Comparison of ENCODE assay signal across 1 cellular context in the genomic region with DNA sequence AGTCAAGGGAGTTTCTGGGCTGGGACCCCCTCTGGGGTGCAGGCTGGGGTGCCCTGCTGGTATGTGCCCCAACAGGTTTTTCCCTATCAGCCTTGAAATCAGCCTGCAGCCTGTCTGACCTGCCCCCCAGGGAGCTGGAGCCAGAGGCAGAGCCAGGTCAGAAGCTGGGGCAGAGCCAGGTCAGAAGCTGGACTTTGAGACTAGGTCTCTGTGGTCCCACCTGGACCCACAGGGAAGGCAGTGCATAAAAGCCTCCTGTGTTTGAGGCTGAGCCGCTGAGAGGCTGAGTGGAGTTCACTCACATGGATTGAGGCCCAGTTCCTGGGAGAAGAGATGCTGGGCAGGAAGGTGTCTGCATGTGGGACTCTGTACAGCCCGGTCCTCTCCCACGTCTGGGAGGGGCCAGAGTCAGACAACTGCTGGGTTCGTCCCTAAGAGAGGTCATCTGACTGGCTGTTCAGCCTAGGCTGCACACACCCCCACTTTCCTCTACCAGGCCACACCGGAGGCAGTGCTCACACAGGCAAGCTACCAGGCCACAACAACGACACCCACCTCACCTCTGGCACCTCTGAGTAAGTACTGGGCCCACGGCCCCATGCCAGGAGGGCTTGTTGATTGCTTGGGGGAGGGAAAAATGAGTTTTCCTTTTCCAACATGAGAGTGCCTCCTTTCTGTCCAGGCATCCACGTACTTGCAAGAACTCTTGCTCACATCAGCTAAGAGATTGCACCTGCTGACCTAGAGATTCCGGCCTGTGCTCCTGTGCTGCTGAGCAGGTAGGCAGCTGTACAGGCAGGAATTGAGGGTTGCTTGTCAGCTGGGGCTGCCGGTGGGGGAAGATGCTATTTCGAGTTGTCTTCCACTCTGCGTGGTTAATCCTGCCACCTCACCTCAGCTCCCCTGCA.
A peak's percentile ranks its signal among the peaks of the same experiment; 100 is the strongest.
TF ChIP-seq lines count a peak whose summit lies in the region.

A gene with protein sequence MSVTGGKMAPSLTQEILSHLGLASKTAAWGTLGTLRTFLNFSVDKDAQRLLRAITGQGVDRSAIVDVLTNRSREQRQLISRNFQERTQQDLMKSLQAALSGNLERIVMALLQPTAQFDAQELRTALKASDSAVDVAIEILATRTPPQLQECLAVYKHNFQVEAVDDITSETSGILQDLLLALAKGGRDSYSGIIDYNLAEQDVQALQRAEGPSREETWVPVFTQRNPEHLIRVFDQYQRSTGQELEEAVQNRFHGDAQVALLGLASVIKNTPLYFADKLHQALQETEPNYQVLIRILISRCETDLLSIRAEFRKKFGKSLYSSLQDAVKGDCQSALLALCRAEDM (plus strand): TSS at position 488 of the 908 bp plus-strand sequence. CDS start 814 bp downstream, outside the sequence.

TF ChIP-seq in HepG2, 621 proteins besides CTCF, POLR2A, EP300 and RAD21 (continued from another document and continues in another):
- TF ChIP-seq, protein P1, sequence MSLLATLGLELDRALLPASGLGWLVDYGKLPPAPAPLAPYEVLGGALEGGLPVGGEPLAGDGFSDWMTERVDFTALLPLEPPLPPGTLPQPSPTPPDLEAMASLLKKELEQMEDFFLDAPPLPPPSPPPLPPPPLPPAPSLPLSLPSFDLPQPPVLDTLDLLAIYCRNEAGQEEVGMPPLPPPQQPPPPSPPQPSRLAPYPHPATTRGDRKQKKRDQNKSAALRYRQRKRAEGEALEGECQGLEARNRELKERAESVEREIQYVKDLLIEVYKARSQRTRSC (CRISPR knock-in tag; IDR thresholded peaks at IDR 0.05; ENCODE audit: low read depth): no peak
- no peak for TF ChIP-seq FOXM1 (CRISPR knock-in tag; IDR thresholded peaks at IDR 0.05)
- TF ChIP-seq, protein P2, sequence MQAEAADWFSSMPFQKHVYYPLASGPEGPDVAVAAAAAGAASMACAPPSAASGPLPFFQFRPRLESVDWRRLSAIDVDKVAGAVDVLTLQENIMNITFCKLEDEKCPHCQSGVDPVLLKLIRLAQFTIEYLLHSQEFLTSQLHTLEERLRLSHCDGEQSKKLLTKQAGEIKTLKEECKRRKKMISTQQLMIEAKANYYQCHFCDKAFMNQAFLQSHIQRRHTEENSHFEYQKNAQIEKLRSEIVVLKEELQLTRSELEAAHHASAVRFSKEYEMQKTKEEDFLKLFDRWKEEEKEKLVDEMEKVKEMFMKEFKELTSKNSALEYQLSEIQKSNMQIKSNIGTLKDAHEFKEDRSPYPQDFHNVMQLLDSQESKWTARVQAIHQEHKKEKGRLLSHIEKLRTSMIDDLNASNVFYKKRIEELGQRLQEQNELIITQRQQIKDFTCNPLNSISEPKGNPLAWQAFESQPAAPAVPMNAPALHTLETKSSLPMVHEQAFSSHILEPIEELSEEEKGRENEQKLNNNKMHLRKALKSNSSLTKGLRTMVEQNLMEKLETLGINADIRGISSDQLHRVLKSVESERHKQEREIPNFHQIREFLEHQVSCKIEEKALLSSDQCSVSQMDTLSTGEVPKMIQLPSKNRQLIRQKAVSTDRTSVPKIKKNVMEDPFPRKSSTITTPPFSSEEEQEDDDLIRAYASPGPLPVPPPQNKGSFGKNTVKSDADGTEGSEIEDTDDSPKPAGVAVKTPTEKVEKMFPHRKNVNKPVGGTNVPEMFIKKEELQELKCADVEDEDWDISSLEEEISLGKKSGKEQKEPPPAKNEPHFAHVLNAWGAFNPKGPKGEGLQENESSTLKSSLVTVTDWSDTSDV (CRISPR knock-in tag; IDR thresholded peaks at IDR 0.05): no peak
- peak; percentile 62; the same call in 1 of the 2 replicates for TF ChIP-seq ZBTB7B (CRISPR knock-in tag; IDR thresholded peaks at IDR 0.05)
- no peak for TF ChIP-seq HNRNPK (IDR thresholded peaks at IDR 0.05; ENCODE audit: low read depth, low read length, poor library complexity, severe bottlenecking)
- TF ChIP-seq, protein P3, sequence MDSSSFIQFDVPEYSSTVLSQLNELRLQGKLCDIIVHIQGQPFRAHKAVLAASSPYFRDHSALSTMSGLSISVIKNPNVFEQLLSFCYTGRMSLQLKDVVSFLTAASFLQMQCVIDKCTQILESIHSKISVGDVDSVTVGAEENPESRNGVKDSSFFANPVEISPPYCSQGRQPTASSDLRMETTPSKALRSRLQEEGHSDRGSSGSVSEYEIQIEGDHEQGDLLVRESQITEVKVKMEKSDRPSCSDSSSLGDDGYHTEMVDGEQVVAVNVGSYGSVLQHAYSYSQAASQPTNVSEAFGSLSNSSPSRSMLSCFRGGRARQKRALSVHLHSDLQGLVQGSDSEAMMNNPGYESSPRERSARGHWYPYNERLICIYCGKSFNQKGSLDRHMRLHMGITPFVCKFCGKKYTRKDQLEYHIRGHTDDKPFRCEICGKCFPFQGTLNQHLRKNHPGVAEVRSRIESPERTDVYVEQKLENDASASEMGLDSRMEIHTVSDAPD (CRISPR knock-in tag; IDR thresholded peaks at IDR 0.05): no peak
- no peak for TF ChIP-seq ZNF570 (CRISPR knock-in tag; IDR thresholded peaks at IDR 0.05; ENCODE audit: borderline replicate concordance)
- TF ChIP-seq ASH2L (IDR thresholded peaks at IDR 0.05; ENCODE audit: insufficient read length, low read depth, low read length): peak; percentile 56
- 0 out of 2 replicates have a peak, but pooled peaks have one; percentile 25 for TF ChIP-seq ISL2 (CRISPR knock-in tag; IDR thresholded peaks at IDR 0.05)
- TF ChIP-seq, protein P4, sequence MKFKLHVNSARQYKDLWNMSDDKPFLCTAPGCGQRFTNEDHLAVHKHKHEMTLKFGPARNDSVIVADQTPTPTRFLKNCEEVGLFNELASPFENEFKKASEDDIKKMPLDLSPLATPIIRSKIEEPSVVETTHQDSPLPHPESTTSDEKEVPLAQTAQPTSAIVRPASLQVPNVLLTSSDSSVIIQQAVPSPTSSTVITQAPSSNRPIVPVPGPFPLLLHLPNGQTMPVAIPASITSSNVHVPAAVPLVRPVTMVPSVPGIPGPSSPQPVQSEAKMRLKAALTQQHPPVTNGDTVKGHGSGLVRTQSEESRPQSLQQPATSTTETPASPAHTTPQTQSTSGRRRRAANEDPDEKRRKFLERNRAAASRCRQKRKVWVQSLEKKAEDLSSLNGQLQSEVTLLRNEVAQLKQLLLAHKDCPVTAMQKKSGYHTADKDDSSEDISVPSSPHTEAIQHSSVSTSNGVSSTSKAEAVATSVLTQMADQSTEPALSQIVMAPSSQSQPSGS (CRISPR knock-in tag; IDR thresholded peaks at IDR 0.05): no peak; the same call in 1 of the 2 replicates
- no peak for TF ChIP-seq SNAI1 (CRISPR knock-in tag; IDR thresholded peaks at IDR 0.05; ENCODE audit: borderline replicate concordance)
- no peak for TF ChIP-seq ZNF674 (CRISPR knock-in tag; IDR thresholded peaks at IDR 0.05; ENCODE audit: low read depth)
- TF ChIP-seq, protein P5, sequence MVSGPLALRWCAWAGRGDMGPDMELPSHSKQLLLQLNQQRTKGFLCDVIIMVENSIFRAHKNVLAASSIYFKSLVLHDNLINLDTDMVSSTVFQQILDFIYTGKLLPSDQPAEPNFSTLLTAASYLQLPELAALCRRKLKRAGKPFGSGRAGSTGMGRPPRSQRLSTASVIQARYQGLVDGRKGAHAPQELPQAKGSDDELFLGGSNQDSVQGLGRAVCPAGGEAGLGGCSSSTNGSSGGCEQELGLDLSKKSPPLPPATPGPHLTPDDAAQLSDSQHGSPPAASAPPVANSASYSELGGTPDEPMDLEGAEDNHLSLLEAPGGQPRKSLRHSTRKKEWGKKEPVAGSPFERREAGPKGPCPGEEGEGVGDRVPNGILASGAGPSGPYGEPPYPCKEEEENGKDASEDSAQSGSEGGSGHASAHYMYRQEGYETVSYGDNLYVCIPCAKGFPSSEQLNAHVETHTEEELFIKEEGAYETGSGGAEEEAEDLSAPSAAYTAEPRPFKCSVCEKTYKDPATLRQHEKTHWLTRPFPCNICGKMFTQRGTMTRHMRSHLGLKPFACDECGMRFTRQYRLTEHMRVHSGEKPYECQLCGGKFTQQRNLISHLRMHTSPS (CRISPR knock-in tag; IDR thresholded peaks at IDR 0.05; ENCODE audit: low read depth): peak; percentile 40; the same call in 1 of the 2 replicates
- TF ChIP-seq, protein P6, sequence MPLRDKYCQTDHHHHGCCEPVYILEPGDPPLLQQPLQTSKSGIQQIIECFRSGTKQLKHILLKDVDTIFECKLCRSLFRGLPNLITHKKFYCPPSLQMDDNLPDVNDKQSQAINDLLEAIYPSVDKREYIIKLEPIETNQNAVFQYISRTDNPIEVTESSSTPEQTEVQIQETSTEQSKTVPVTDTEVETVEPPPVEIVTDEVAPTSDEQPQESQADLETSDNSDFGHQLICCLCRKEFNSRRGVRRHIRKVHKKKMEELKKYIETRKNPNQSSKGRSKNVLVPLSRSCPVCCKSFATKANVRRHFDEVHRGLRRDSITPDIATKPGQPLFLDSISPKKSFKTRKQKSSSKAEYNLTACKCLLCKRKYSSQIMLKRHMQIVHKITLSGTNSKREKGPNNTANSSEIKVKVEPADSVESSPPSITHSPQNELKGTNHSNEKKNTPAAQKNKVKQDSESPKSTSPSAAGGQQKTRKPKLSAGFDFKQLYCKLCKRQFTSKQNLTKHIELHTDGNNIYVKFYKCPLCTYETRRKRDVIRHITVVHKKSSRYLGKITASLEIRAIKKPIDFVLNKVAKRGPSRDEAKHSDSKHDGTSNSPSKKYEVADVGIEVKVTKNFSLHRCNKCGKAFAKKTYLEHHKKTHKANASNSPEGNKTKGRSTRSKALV (CRISPR knock-in tag; IDR thresholded peaks at IDR 0.05): no peak
- no peak for TF ChIP-seq NFKB2 (CRISPR knock-in tag; IDR thresholded peaks at IDR 0.05; ENCODE audit: borderline replicate concordance)
- peak; percentile 73 for TF ChIP-seq ETV5 (CRISPR knock-in tag; IDR thresholded peaks at IDR 0.05; ENCODE audit: borderline replicate concordance)
- TF ChIP-seq, protein P7, sequence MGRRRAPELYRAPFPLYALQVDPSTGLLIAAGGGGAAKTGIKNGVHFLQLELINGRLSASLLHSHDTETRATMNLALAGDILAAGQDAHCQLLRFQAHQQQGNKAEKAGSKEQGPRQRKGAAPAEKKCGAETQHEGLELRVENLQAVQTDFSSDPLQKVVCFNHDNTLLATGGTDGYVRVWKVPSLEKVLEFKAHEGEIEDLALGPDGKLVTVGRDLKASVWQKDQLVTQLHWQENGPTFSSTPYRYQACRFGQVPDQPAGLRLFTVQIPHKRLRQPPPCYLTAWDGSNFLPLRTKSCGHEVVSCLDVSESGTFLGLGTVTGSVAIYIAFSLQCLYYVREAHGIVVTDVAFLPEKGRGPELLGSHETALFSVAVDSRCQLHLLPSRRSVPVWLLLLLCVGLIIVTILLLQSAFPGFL (CRISPR knock-in tag; IDR thresholded peaks at IDR 0.05): no peak
- TF ChIP-seq ZNF850 (CRISPR knock-in tag; conservative IDR thresholded peaks at IDR 0.05): no peak
- TF ChIP-seq RARG (CRISPR knock-in tag; IDR thresholded peaks at IDR 0.05; ENCODE audit: low read depth): no peak
- TF ChIP-seq, protein P8, sequence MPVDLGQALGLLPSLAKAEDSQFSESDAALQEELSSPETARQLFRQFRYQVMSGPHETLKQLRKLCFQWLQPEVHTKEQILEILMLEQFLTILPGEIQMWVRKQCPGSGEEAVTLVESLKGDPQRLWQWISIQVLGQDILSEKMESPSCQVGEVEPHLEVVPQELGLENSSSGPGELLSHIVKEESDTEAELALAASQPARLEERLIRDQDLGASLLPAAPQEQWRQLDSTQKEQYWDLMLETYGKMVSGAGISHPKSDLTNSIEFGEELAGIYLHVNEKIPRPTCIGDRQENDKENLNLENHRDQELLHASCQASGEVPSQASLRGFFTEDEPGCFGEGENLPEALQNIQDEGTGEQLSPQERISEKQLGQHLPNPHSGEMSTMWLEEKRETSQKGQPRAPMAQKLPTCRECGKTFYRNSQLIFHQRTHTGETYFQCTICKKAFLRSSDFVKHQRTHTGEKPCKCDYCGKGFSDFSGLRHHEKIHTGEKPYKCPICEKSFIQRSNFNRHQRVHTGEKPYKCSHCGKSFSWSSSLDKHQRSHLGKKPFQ (CRISPR knock-in tag; IDR thresholded peaks at IDR 0.05; ENCODE audit: insufficient replicate concordance): peak; percentile 92
- TF ChIP-seq RFXAP (CRISPR knock-in tag; IDR thresholded peaks at IDR 0.05; ENCODE audit: borderline replicate concordance): no peak
- TF ChIP-seq TSC22D2 (CRISPR knock-in tag; IDR thresholded peaks at IDR 0.05; ENCODE audit: borderline replicate concordance): peak; percentile 24; the same call in 1 of the 2 replicates
- no peak for TF ChIP-seq SP4 (CRISPR knock-in tag; IDR thresholded peaks at IDR 0.05)
- TF ChIP-seq MZF1 (CRISPR knock-in tag; IDR thresholded peaks at IDR 0.05; ENCODE audit: borderline replicate concordance): no peak
- TF ChIP-seq, protein P9, sequence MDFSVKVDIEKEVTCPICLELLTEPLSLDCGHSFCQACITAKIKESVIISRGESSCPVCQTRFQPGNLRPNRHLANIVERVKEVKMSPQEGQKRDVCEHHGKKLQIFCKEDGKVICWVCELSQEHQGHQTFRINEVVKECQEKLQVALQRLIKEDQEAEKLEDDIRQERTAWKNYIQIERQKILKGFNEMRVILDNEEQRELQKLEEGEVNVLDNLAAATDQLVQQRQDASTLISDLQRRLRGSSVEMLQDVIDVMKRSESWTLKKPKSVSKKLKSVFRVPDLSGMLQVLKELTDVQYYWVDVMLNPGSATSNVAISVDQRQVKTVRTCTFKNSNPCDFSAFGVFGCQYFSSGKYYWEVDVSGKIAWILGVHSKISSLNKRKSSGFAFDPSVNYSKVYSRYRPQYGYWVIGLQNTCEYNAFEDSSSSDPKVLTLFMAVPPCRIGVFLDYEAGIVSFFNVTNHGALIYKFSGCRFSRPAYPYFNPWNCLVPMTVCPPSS (IDR thresholded peaks at IDR 0.05): no peak
- TF ChIP-seq, protein P10, sequence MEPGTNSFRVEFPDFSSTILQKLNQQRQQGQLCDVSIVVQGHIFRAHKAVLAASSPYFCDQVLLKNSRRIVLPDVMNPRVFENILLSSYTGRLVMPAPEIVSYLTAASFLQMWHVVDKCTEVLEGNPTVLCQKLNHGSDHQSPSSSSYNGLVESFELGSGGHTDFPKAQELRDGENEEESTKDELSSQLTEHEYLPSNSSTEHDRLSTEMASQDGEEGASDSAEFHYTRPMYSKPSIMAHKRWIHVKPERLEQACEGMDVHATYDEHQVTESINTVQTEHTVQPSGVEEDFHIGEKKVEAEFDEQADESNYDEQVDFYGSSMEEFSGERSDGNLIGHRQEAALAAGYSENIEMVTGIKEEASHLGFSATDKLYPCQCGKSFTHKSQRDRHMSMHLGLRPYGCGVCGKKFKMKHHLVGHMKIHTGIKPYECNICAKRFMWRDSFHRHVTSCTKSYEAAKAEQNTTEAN (CRISPR knock-in tag; conservative IDR thresholded peaks at IDR 0.05): no peak; the same call in 1 of the 2 replicates
